ENCODE assay signal across 1 cellular context in the genomic region with DNA sequence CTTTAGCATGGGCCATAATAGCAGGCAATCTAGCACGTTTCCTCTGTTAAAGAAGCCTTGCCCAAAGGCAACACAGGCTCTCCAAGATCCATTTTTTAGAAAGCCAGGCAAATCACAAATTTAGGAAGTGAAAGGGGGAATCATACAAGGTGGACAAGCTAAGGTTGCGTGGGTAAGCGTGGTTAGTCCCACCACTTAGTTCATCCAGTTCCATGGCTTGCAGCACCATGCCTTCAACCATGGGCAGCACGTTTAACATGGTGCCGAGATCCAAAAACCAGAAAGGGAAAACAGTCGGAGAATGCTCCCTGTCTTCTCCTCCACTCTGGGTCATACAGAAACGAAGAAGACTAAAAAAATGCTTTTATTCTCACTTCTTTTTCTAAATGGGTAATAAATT.
TF ChIP-seq lines count a peak whose summit lies in the region.

No MANE protein-coding gene starts in this region.

TF ChIP-seq in K562, 482 proteins besides CTCF, POLR2A, EP300 and RAD21 (continued from another document):
- TF ChIP-seq, protein P1, sequence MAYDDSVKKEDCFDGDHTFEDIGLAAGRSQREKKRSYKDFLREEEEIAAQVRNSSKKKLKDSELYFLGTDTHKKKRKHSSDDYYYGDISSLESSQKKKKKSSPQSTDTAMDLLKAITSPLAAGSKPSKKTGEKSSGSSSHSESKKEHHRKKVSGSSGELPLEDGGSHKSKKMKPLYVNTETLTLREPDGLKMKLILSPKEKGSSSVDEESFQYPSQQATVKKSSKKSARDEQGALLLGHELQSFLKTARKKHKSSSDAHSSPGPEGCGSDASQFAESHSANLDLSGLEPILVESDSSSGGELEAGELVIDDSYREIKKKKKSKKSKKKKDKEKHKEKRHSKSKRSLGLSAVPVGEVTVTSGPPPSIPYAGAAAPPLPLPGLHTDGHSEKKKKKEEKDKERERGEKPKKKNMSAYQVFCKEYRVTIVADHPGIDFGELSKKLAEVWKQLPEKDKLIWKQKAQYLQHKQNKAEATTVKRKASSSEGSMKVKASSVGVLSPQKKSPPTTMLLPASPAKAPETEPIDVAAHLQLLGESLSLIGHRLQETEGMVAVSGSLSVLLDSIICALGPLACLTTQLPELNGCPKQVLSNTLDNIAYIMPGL (CRISPR knock-in tag; IDR thresholded peaks at IDR 0.05), result no peak
- TF ChIP-seq E2F3 (CRISPR knock-in tag; IDR thresholded peaks at IDR 0.05), result no peak
